Comparison of ENCODE assay signal across 8 cellular contexts in the genomic region with DNA sequence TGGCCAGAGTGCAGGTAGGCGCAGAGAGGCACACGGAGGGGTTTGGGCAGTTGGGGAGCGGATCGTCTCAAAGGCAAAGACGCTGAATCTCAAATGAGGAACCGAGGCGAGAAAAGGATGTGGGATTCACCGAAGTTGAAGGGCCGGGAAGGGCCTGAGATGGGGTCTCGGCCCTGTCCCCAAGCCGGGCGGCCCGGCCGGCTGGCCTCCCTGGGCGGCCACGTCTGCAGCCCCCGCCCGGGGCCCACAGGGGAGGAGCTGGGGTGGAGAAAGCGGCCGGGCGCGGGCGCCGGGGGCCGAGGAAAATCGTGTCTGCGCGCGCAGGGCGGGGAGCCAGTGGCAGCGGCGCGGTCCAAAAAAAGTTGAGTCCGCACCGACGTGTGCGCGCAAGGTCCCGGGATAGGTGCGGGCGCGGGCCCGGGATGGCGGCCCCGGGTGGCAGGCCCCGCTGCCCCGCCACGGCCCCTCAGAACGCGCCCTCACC. TPM values are rescaled to one million over a fixed set of nuclear protein-coding genes. Genes with fewer than 3 reads are reported as not detected.
DNase-seq lines count a peak whose midpoint lies in the region; ATAC-seq and TF ChIP-seq lines count a peak whose summit lies in the region.

No MANE protein-coding gene starts in this region.

- no peaks in the 10 kb centered on the region for H3K9me3 ChIP-seq in tibial artery

- H3K27ac ChIP-seq in tibial artery = peak overlapping the region; percentile 95 to 96

- peaks cover 0 to 51% (median 46%) of the 10 kb centered on the region in 4 donors for H3K4me1 ChIP-seq in tibial artery

- DNase-seq in AG20443 (ENCODE audit: low spot score) = peak; percentile 83
- peak; percentile 21 for DNase-seq in T-helper 22 cell (ENCODE audit: low read depth)
- peak; percentile 68 for DNase-seq in ecto neural progenitor cell (ENCODE audit: low spot score)
- peak; percentile 33 to 51 for DNase-seq in lung microvascular endothelial cell (ENCODE audit: low read depth in 2 of 2)
- DNase-seq in tibial artery = no peak
- no peak for DNase-seq in NCI-H446 (lab: John Stamatoyannopoulos, UW)

- peak; percentile 14 for ATAC-seq in GM19328 (IDR thresholded peaks at IDR 0.05; ENCODE audit: unreplicated experiment)
- ATAC-seq in HG03342 (IDR thresholded peaks at IDR 0.05; ENCODE audit: unreplicated experiment) = peak; percentile 23

- no peaks in the 10 kb centered on the region for H3K27me3 ChIP-seq in tibial artery

- no peak for TF ChIP-seq CTCF in tibial artery (IDR thresholded peaks at IDR 0.05)

- peak overlapping the region; percentile 93 to 98 for H3K4me3 ChIP-seq in tibial artery

- peaks cover 0 to 7% (median 4%) of the 10 kb centered on the region in 3 donors for H3K36me3 ChIP-seq in tibial artery

- intact Hi-C loops in tibial artery (cut with DNase I; ENCODE audit: low total_unique reads) = no loop called here

RNA-seq across cellular contexts. Expression of a gene that starts 0.4 kb away (rescaled TPM):
- total RNA-seq in lung microvascular endothelial cell = 41.2 and 108 TPM in 2 replicates

RNA-seq across cellular contexts. Expression of a gene that starts 12.3 kb away (rescaled TPM):
- 0.20 TPM in 1 of 2 replicates, not detected in the other for total RNA-seq in lung microvascular endothelial cell

RNA-seq across cellular contexts. Expression of a gene that starts 24.1 kb away (rescaled TPM):
- 0.87 and 5.4 TPM in 2 replicates for total RNA-seq in lung microvascular endothelial cell

RNA-seq across cellular contexts. Expression of a gene that starts 31.3 kb away (rescaled TPM):
- total RNA-seq in lung microvascular endothelial cell = 3.3 and 8.9 TPM in 2 replicates

RNA-seq across cellular contexts. Expression of a gene that starts 31.3 kb away (rescaled TPM):
- total RNA-seq in lung microvascular endothelial cell = 58.4 and 59.1 TPM in 2 replicates

Comparison
In these comparisons a context has a peak if more than half of its experiments do, and no peak if none do; other contexts are left out.
1. DNase-seq: peak in AG20443 (single experiment), T-helper 22 cell (single experiment), ecto neural progenitor cell (single experiment) and lung microvascular endothelial cell (2 of 2); none in tibial artery (0 of 2) and NCI-H446 (0 of 2).